20 cellular contexts compared by ENCODE assay signal in the genomic region with DNA sequence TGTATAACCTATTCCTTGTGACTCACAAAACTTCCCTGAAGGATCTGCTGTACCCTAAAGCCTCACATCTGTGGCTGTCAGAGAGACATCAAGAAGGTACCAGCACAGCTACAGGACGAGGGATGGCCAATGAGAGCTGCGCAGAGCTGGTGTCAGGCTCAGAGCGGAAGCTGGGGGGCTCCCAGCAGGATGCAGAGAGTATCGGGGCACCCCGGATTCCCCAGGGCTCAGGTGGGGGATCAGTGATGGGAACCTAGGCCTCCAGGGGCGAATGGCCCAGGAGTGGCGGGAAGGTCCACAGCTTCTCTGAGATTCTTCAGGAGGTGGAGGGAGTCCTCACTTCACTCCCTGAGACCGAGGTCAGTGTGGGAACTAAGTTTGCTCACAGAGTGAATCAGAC. TPM values are rescaled to one million over a fixed set of nuclear protein-coding genes. Genes with fewer than 3 reads are reported as not detected.
DNase-seq lines count a peak whose midpoint lies in the region; TF ChIP-seq lines count a peak whose summit lies in the region.
"Had no signal": no experiment of that assay in that cellular context is flagged by ENCODE, and none has a peak within 500 bp of the region (broad histone marks: within the 10 kb centered on the region; RNA-seq: fewer than 3 reads in every experiment).

No MANE protein-coding gene starts in this region.

- peaks cover 31% of the 10 kb centered on the region for H3K27me3 ChIP-seq in left ventricle myocardium inferior (ENCODE audit: low read depth)
- no peaks in the 10 kb centered on the region for H3K27me3 ChIP-seq in osteoblast (ENCODE audit: insufficient read depth, low read length)

- no peak overlapping the region for H2AFZ ChIP-seq in osteoblast (ENCODE audit: low read length)
- H2AFZ ChIP-seq: GM23338 had no signal

- H3K4me1 ChIP-seq in left ventricle myocardium inferior (peaks cover 3% of the 10 kb centered on the region), osteoblast (ENCODE audit: insufficient read depth, low read length) (no peaks in the 10 kb centered on the region)
- H3K4me1 ChIP-seq: A549, Caco-2 had no signal

- H3K9me3 ChIP-seq in left ventricle myocardium inferior (replicated peaks) (no peaks in the 10 kb centered on the region), osteoblast (ENCODE audit: low read depth, low read length) (no peaks in the 10 kb centered on the region)
- H3K9me3 ChIP-seq: A549, Caco-2 had no signal

- no peaks in the 10 kb centered on the region for H3K79me2 ChIP-seq in osteoblast (ENCODE audit: insufficient read depth, low read length)

- H4K20me1 ChIP-seq in osteoblast (ENCODE audit: insufficient read depth, low read length): no peaks in the 10 kb centered on the region

- H3K27ac ChIP-seq in left ventricle myocardium inferior (replicated peaks) (peak overlapping the region; percentile 19), osteoblast (ENCODE audit: low read depth, low read length) (no peak overlapping the region)
- H3K27ac ChIP-seq: 22Rv1, A549, C4-2B had no signal

- no peaks in the 10 kb centered on the region for H3K36me3 ChIP-seq in left ventricle myocardium inferior
- H3K36me3 ChIP-seq in osteoblast (ENCODE audit: insufficient read depth, low read length): no peaks in the 10 kb centered on the region

- H3K4me3 ChIP-seq in left ventricle myocardium inferior (no peak overlapping the region), osteoblast (ENCODE audit: insufficient read depth, low read length) (no peak overlapping the region)
- H3K4me3 ChIP-seq: A549, GM23338 had no signal

- TF ChIP-seq CTCF in left ventricle myocardium inferior (IDR thresholded peaks at IDR 0.05; ENCODE audit: borderline replicate concordance): no peak
- no peak for TF ChIP-seq CTCF in osteoblast (IDR thresholded peaks at IDR 0.05; ENCODE audit: extremely low read depth, low read depth, low read length)

- intact Hi-C loops in left ventricle myocardium inferior (cut with micrococcal nuclease): no loop called here
- intact Hi-C loops in cardiac septum (cut with DNase I): no loop called here

- no peak for DNase-seq in left ventricle myocardium inferior
- no peak for DNase-seq in cardiac septum (ENCODE audit: low spot score)
- DNase-seq in mesenteric fat pad (ENCODE audit: low spot score): peak; percentile 81
- DNase-seq in osteoblast (ENCODE audit: insufficient read length, low spot score, missing footprints): peak; percentile 46
- DNase-seq in NCI-H1092 (lab: John Stamatoyannopoulos, UW): no peak
- DNase-seq in DMS 273 (lab: John Stamatoyannopoulos, UW; ENCODE audit: unreplicated experiment): no peak
- DNase-seq in SK-N-DZ (ENCODE audit: low spot score): no peak
- DNase-seq: AML-193; Caco-2; CD4-positive, alpha-beta T cell; DMS153; DMS79; GDM1; HFFc6 had no signal

- H3K4me2 ChIP-seq in osteoblast (ENCODE audit: insufficient read depth, low read length): no peak overlapping the region
- H3K4me2 ChIP-seq: A549, GM23338 had no signal

RNA-seq across cellular contexts. Expression of gene SMOC2, which starts 30.9 kb away (rescaled TPM):
- 14.4 TPM for total RNA-seq in left ventricle myocardium inferior
- 37.2 TPM for total RNA-seq in cardiac septum
- total RNA-seq in mesenteric fat pad: 46.3 TPM
- total RNA-seq in osteoblast: 0.36 and 10.6 TPM in 2 replicates
- polyA plus RNA-seq in SK-N-DZ (2014; cell fraction: cytosol; rRNA removed): 0.64 and 1.5 TPM in 2 replicates
- 0.36 and 1.0 TPM in 2 replicates for polyA plus RNA-seq in SK-N-DZ (2014; cell fraction: nucleus; rRNA removed)
- total RNA-seq: CD4-positive, alpha-beta T cell; Daoy; HFFc6 had no signal
- polyA plus RNA-seq: A549, BJ had no signal

Comparison
In these comparisons a context has a peak if more than half of its experiments do, and no peak if none do; other contexts are left out.
1. DNase-seq: peak in mesenteric fat pad (single experiment) and osteoblast (single experiment); none in left ventricle myocardium inferior (single experiment), cardiac septum (single experiment), NCI-H1092 (single experiment), DMS 273 (single experiment) and SK-N-DZ (single experiment).